Comparison of ENCODE assay signal across 8 cellular contexts in genomic region chr12:538731-539539, GRCh38.
A peak's percentile ranks its signal among the peaks of the same experiment; 100 is the strongest.
DNase-seq lines count a peak whose midpoint lies in the region; ATAC-seq, FAIRE-seq and TF ChIP-seq lines count a peak whose summit lies in the region.

No MANE protein-coding gene starts in this region.

- H3K4me1 ChIP-seq in adrenal gland (replicated peaks in 1 of 2), result peaks cover 4 to 28% of the 10 kb centered on the region in 2 donors

- TF ChIP-seq POLR2A in adrenal gland (IDR thresholded peaks at IDR 0.05), result no peak

- H3K27me3 ChIP-seq in adrenal gland, result no peaks in the 10 kb centered on the region

- FAIRE-seq in GM19239 (lab: Jason Lieb, UNC), result no peak

- peak overlapping the region in 2 of 5 donors; percentile 4 to 36 for H3K27ac ChIP-seq in adrenal gland

- H3K9me3 ChIP-seq in adrenal gland (replicated peaks in 1 of 3), result no peaks in the 10 kb centered on the region

- no peak for TF ChIP-seq CTCF in adrenal gland (IDR thresholded peaks at IDR 0.05)

- peak; percentile 64 for DNase-seq in GDM1 (lab: John Stamatoyannopoulos, UW)
- peak; percentile 66 for DNase-seq in NCI-H2171 (lab: John Stamatoyannopoulos, UW)
- DNase-seq in adrenal gland, result peak; percentile 78 to 92 (median 86)
- DNase-seq in kidney tubule cell (ENCODE audit: low spot score), result peak; percentile 89
- no peak for DNase-seq in NCI-H526 (lab: John Stamatoyannopoulos, UW)
- no peak for DNase-seq in GM19239 (ENCODE audit: insufficient read length, low spot score)

- no peak overlapping the region for H3K4me3 ChIP-seq in adrenal gland

- WGBS in adrenal gland, 4 donors, result 10 to 20% (median 15%) methylated on average over 9 to 10 of the region's 10 CpGs

- ATAC-seq in HG03135 (IDR thresholded peaks at IDR 0.05; ENCODE audit: unreplicated experiment), result no peak
- no peak for ATAC-seq in GM19455 (IDR thresholded peaks at IDR 0.05; ENCODE audit: unreplicated experiment)

- H3K36me3 ChIP-seq in adrenal gland (replicated peaks in 1 of 2), result no peaks in the 10 kb centered on the region

- intact Hi-C loops in adrenal gland (cut with DNase I), result no loop called here

Comparison
In these comparisons a context has a peak if more than half of its experiments do, and no peak if none do; other contexts are left out.
1. DNase-seq: peak in GDM1 (single experiment), NCI-H2171 (single experiment), adrenal gland (7 of 7) and kidney tubule cell (single experiment); none in NCI-H526 (0 of 2) and GM19239 (single experiment).